Comparison of ENCODE assay signal across 8 cellular contexts in the genomic region with DNA sequence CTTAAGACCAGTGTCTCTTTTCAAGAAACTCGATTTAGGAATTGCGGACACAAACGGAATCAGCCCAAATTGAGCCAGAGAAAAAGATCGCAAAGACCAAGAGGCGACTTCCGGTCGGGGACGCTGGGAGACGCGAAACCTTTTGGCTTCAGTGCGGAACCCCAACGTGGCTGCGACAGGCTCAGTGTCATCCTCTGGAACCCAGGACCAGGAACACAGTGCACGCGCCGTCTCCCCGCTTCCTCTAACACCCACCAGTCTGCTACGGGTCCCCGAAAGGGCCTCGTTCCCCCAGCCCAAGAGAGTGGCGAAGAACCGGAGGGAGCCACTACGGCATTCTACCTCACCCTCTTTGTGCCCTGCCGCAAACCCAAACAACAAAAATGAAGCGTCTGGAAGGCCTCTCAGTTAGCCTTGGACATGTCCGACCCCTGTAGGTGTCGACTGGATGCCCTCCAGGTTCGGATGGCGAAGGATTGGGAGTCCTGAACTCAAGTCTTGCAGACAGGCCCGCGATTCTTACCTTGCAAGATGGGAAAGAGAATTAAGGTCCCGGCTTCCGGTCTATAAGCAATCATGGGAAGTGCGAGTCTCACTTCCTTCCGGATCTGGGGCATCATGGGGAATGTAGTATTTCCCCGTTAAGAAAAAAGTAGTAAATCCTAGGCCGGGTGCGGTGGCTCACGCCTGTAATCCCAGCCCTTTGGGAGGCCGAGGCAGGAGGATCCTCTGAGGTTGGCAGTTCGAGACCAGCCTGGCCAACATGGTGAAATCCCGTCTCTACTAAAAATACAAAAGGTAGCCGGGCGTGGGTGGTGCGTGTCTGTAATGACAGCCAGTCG. TPM values are rescaled to one million over a fixed set of nuclear protein-coding genes. Genes with fewer than 3 reads are reported as not detected.
A peak's percentile ranks its signal among the peaks of the same experiment; 100 is the strongest.
DNase-seq lines count a peak whose midpoint lies in the region; ATAC-seq and TF ChIP-seq lines count a peak whose summit lies in the region.

Gene RPL6, minus strand, starts transcription at position 542 of the 842 bp plus-strand sequence. CDS start 949 bp downstream, outside the sequence.

- H3K27me3 ChIP-seq in Caco-2 (replicated peaks; ENCODE audit: control insufficient read depth, insufficient read depth, low read length), result no peaks in the 10 kb centered on the region

- H3K9me3 ChIP-seq in Caco-2 (no peaks in the 10 kb centered on the region), mucosa of descending colon (no peaks in the 10 kb centered on the region)

- peak within 1 kb of the TSS; percentile 92 for H3K27ac ChIP-seq in epithelial cell of prostate

- H3K36me3 ChIP-seq in Caco-2 (ENCODE audit: control insufficient read depth, insufficient read depth, low read length), result peaks cover 10% of the 10 kb centered on the region
- no peaks in the 10 kb centered on the region for H3K36me3 ChIP-seq in mucosa of descending colon (ENCODE audit: low read depth)

- H3K4me1 ChIP-seq in Caco-2, result peaks cover 12% of the 10 kb centered on the region
- H3K4me1 ChIP-seq in mucosa of descending colon (ENCODE audit: low read depth), result peaks cover 14% of the 10 kb centered on the region

- H3K9me3 Mint-ChIP-seq in Caco-2 (ENCODE audit: unreplicated experiment), result no peaks in the 10 kb centered on the region

- POLR2A ChIA-PET in Caco-2 (lab: Charles Lee), result no interaction called here

- CTCF ChIA-PET in Caco-2 (lab: Charles Lee), result no interaction called here

- H3K4me3 Mint-ChIP-seq in Caco-2 (ENCODE audit: unreplicated experiment), result peak within 1 kb of the TSS; percentile 99

- intact Hi-C loops in Caco-2 (cut with micrococcal nuclease; ENCODE audit: unreplicated experiment), result loop anchor here (1.0 kb wide), 1 partner anchor 9 kb away; the partner anchor contains the start of gene PTPN11
- intact Hi-C loops in mucosa of descending colon (cut with DNase I, micrococcal nuclease), result no loop called here

- DNase-seq in Caco-2 (peak; percentile 87), HuH-7.5 (ENCODE audit: low spot score) (peak; percentile 79), OCI-M1 (lab: John Stamatoyannopoulos, UW) (peak; percentile 95), activated T-cell treated with anti-CD3 and anti-CD28 coated beads for 24 hours (ENCODE audit: low read depth) (peak; percentile 76), epithelial cell of prostate (ENCODE audit: low read depth, low spot score) (peak; percentile 72), mucosa of descending colon (peak; percentile 76 to 87 (median 81))
- DNase-seq in stimulated activated CD8-positive, alpha-beta memory T cell treated with anti-CD3 and anti-CD28 coated beads, Interleukin-4, amount 100 ng/mL, for 4 hours (ENCODE audit: low read depth in 2 of 2, low spot score in 1 of 2), result peak; percentile 49

- no peaks in the 10 kb centered on the region for H3K27me3 Mint-ChIP-seq in Caco-2 (ENCODE audit: insufficient read depth, unreplicated experiment)

- TF ChIP-seq CTCF in Caco-2 (IDR thresholded peaks at IDR 0.05; ENCODE audit: insufficient read depth in 1 of 2, low read depth in 1 of 2, low read length in 1 of 2, severe bottlenecking in 1 of 2, unreplicated experiment in 1 of 2) (no peak), mucosa of descending colon (IDR thresholded peaks at IDR 0.05) (no peak)

- ATAC-seq in GM21423 (IDR thresholded peaks at IDR 0.05; ENCODE audit: unreplicated experiment) (peak; percentile 87), mucosa of descending colon (peak; percentile 97)

- peak within 1 kb of the TSS; percentile 100 for H3K27ac Mint-ChIP-seq in Caco-2 (ENCODE audit: unreplicated experiment)

- H3K4me1 Mint-ChIP-seq in Caco-2 (ENCODE audit: low read depth, unreplicated experiment), result no peaks in the 10 kb centered on the region

- peaks cover 56% of the 10 kb centered on the region for H3K36me3 Mint-ChIP-seq in Caco-2 (ENCODE audit: insufficient read depth, unreplicated experiment)

- H3K4me3 ChIP-seq in Caco-2 (ENCODE audit: low read depth, low read length), result peak within 1 kb of the TSS; percentile 85
- peak within 1 kb of the TSS; percentile 64 for H3K4me3 ChIP-seq in mucosa of descending colon

- TSS peak; percentile 61 for BruUV-seq in Caco-2 (replicated peaks; lab: Mats Ljungman, UMichigan)

RNA-seq across cellular contexts. Expression of gene RPL6, which starts in this region (rescaled TPM):
- total RNA-seq in Caco-2 (2022) (1,460 and 1,533 TPM in 2 replicates), mucosa of descending colon (100 to 1,000 TPM; 860 to 921 (median 894) TPM)

Comparison
In these comparisons a context has a peak if more than half of its experiments do, and no peak if none do; other contexts are left out.
1. Peak in every context shown above with its lines: DNase-seq, ATAC-seq, H3K4me3 ChIP-seq and H3K27ac ChIP-seq.